19 cellular contexts compared by ENCODE assay signal in genomic region chr3:137854498-137855285, GRCh38.
"Had no signal": no experiment of that assay in that cellular context is flagged by ENCODE, and none has a peak within 500 bp of the region (broad histone marks: within the 10 kb centered on the region; RNA-seq: fewer than 3 reads in every experiment).

No MANE protein-coding gene starts in this region.

- H3K4me1 Mint-ChIP-seq: activated CD8-positive, alpha-beta memory T cell treated with anti-CD3 and anti-CD28 coated beads, Interleukin-2, amount 10 ng/mL, durations not matched to agents 7 days and 5 days; activated naive CD8-positive, alpha-beta T cell treated with anti-CD3 and anti-CD28 coated beads, Interleukin-2, amount 10 ng/mL, durations not matched to agents 7 days and 5 days had no signal

- H3K4me3 Mint-ChIP-seq: activated CD4-positive, alpha-beta memory T cell treated with anti-CD3 and anti-CD28 coated beads for 36 hours; activated CD8-positive, alpha-beta memory T cell treated with anti-CD3 and anti-CD28 coated beads, Interleukin-2, amount 10 ng/mL, durations not matched to agents 7 days and 5 days; activated naive CD8-positive, alpha-beta T cell treated with anti-CD3 and anti-CD28 coated beads, Interleukin-2, amount 10 ng/mL, durations not matched to agents 7 days and 5 days; effector memory CD8-positive, alpha-beta T cell had no signal

- H3K4me3 ChIP-seq: cardiac muscle cell, left ventricle myocardium inferior, pancreas, spleen had no signal

- H3K27me3 Mint-ChIP-seq: activated CD8-positive, alpha-beta memory T cell treated with anti-CD3 and anti-CD28 coated beads, Interleukin-2, amount 10 ng/mL, durations not matched to agents 7 days and 5 days; effector memory CD8-positive, alpha-beta T cell had no signal

- H3K36me3 Mint-ChIP-seq: activated CD4-positive, alpha-beta memory T cell treated with anti-CD3 and anti-CD28 coated beads for 36 hours; activated CD8-positive, alpha-beta memory T cell treated with anti-CD3 and anti-CD28 coated beads, Interleukin-2, amount 10 ng/mL, durations not matched to agents 7 days and 5 days; activated naive CD8-positive, alpha-beta T cell treated with anti-CD3 and anti-CD28 coated beads, Interleukin-2, amount 10 ng/mL, durations not matched to agents 7 days and 5 days had no signal

- H3K27ac ChIP-seq: cardiac muscle cell, epithelial cell of prostate, left ventricle myocardium inferior, pancreas, spleen, WERI-Rb-1 had no signal

- H3K4me1 ChIP-seq: left ventricle myocardium inferior, pancreas, spleen had no signal

- H3K27ac Mint-ChIP-seq: activated CD4-positive, alpha-beta memory T cell treated with anti-CD3 and anti-CD28 coated beads for 36 hours; activated CD8-positive, alpha-beta memory T cell treated with anti-CD3 and anti-CD28 coated beads, Interleukin-2, amount 10 ng/mL, durations not matched to agents 7 days and 5 days; activated naive CD8-positive, alpha-beta T cell treated with anti-CD3 and anti-CD28 coated beads, Interleukin-2, amount 10 ng/mL, durations not matched to agents 7 days and 5 days; activated T-helper 2 cell treated with anti-CD3 and anti-CD28 coated beads, Interferon-gamma antibody, Interleukin-2, Interleukin-4, amounts not matched to agents 10 μg/mL and 5 μg/mL and 100 μg/mL, durations not matched to agents 14 hours and 24 hours and 36 hours; effector memory CD8-positive, alpha-beta T cell had no signal

- H3K36me3 ChIP-seq: cardiac muscle cell, left ventricle myocardium inferior, pancreas, spleen, WERI-Rb-1 had no signal

- H3K9me3 ChIP-seq: left ventricle myocardium inferior, pancreas had no signal

- DNase-seq: activated CD4-positive, alpha-beta memory T cell treated with anti-CD3 and anti-CD28 coated beads for 36 hours; activated CD8-positive, alpha-beta memory T cell treated with anti-CD3 and anti-CD28 coated beads, Interleukin-2, amount 10 ng/mL, durations not matched to agents 7 days and 5 days; activated naive CD4-positive, alpha-beta T cell treated with Interleukin-2 at 50 U/mL for 16 hours; activated naive CD8-positive, alpha-beta T cell treated with anti-CD3 and anti-CD28 coated beads, Interleukin-2, amount 10 ng/mL, durations not matched to agents 7 days and 5 days; amygdala; dermis blood vessel endothelial cell; effector memory CD8-positive, alpha-beta T cell; kidney glomerular epithelial cell; left ventricle myocardium inferior; mammary epithelial cell; pancreas; spleen; stimulated activated CD8-positive, alpha-beta memory T cell treated with anti-CD3 and anti-CD28 coated beads, Interleukin-4, amount 100 ng/mL, for 48 hours; stimulated activated naive CD4-positive, alpha-beta T cell; T-helper 2 cell; WERI-Rb-1 had no signal

- H3K27me3 ChIP-seq: pancreas, spleen had no signal

- H3K9me3 Mint-ChIP-seq: activated CD4-positive, alpha-beta memory T cell treated with anti-CD3 and anti-CD28 coated beads for 36 hours; activated naive CD8-positive, alpha-beta T cell treated with anti-CD3 and anti-CD28 coated beads, Interleukin-2, amount 10 ng/mL, durations not matched to agents 7 days and 5 days; activated T-helper 2 cell treated with anti-CD3 and anti-CD28 coated beads, Interferon-gamma antibody, Interleukin-2, Interleukin-4, amounts not matched to agents 10 μg/mL and 5 μg/mL and 100 μg/mL, durations not matched to agents 14 hours and 24 hours and 36 hours had no signal
